7 cellular contexts compared by ENCODE assay signal in genomic region chr14:49187799-49188198, GRCh38.
"Had no signal": no experiment of that assay in that cellular context is flagged by ENCODE, and none has a peak within 500 bp of the region (broad histone marks: within the 10 kb centered on the region; RNA-seq: fewer than 3 reads in every experiment).

No MANE protein-coding gene starts in this region.

- H3K4me3 ChIP-seq: GM23248 had no signal

- H3K27ac Mint-ChIP-seq: H9, IgD-negative memory B cell had no signal

- DNase-seq: GM23248, H9, HCEC 1CT, KG1 had no signal

- H3K4me3 Mint-ChIP-seq: H9, IgD-negative memory B cell had no signal

- H3K27ac ChIP-seq: GM23248 had no signal

- H3K9ac ChIP-seq: GM23248 had no signal

- H3K36me3 Mint-ChIP-seq: IgD-negative memory B cell had no signal

- FAIRE-seq: H54, HTR-8/SVneo had no signal

- H3K4me1 Mint-ChIP-seq: IgD-negative memory B cell had no signal

- H2AFZ ChIP-seq: GM23248 had no signal
